ENCODE assay signal across 8 cellular contexts in the genomic region with DNA sequence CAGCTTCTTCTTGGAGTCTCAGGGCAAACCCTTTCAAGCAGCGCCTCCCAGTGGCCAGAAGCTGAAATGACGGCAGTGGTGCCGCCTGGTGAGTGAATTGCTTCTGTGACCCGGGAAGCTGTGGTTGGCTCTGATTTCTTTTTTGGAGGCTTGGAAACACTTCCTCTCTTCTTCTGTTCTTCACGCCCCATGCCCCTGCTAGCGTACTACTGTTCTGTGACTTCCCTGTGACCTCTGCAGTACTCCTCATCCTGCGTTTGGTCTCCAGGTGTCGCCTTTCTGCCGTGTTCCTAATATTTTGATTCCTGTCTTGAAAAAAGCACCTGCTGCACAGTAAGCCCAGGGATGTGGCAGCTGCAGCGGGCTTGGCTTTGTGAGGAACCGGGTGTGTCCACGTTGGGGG.
DNase-seq lines count a peak whose midpoint lies in the region; ATAC-seq, FAIRE-seq and TF ChIP-seq lines count a peak whose summit lies in the region.
"Not testable (repeated sequence)": the region's sequence is repeated elsewhere in the genome, so short reads cannot be mapped to it uniquely, and the experiment has no call there.

No MANE protein-coding gene starts in this region.

- H3K4me3 Mint-ChIP-seq in Calu3 (ENCODE audit: low read depth, unreplicated experiment); activated B cell treated with CpG ODN at 0.5 μM for 24 hours: not testable (repeated sequence)

- H3K9me2 ChIP-seq in neural cell (ENCODE audit: insufficient read depth, low read length): not testable (repeated sequence)

- not testable (repeated sequence) for H2AFZ ChIP-seq in K562 (ENCODE audit: low read depth, low read length); neural cell (ENCODE audit: low read depth, low read length)

- peak; percentile 29 for TF ChIP-seq CTCF in Calu3 (IDR thresholded peaks at IDR 0.05; ENCODE audit: unreplicated experiment)
- TF ChIP-seq CTCF in activated B cell treated with CpG ODN at 0.5 μM for 24 hours (IDR thresholded peaks at IDR 0.05): not testable (repeated sequence)
- TF ChIP-seq CTCF in K562 (IDR thresholded peaks at IDR 0.05 in 2 of 3, conservative IDR thresholded peaks at IDR 0.05 in 1 of 3; ENCODE audit: insufficient read depth in 2 of 3, low read depth in 1 of 3, low read length in 3 of 3): peak; percentile 44 to 63 (median 63); a peak in 4 of 6 replicates
- peak; percentile 61 for TF ChIP-seq CTCF in neural cell (IDR thresholded peaks at IDR 0.05; ENCODE audit: poor library complexity, severe bottlenecking)

- not testable (repeated sequence) for H3K9me3 ChIP-seq in K562 (replicated peaks; ENCODE audit: control insufficient read depth, insufficient read depth, low read depth, low read length); neural cell (ENCODE audit: low read length)

- ATAC-seq in activated B cell treated with CpG ODN at 0.5 μM for 24 hours (ENCODE audit: low read depth); K562; Right ventricle myocardium inferior: not testable (repeated sequence)

- not testable (repeated sequence) for H3K79me2 ChIP-seq in K562 (ENCODE audit: control insufficient read depth, insufficient read depth, low read length); neural cell (replicated peaks; ENCODE audit: insufficient read depth, low read length)

- not testable (repeated sequence) for BruUV-seq in Calu3 (replicated peaks; lab: Mats Ljungman, UMichigan); K562 (replicated peaks; lab: Mats Ljungman, UMichigan)

- H4K20me1 ChIP-seq in K562 (replicated peaks; ENCODE audit: control insufficient read depth, insufficient read depth, low read length); neural cell (ENCODE audit: insufficient read depth): not testable (repeated sequence)

- whole genome bisulfite sequencing in K562 (ENCODE audit: insufficient coverage, low coverage, missing lambda C conversion rate): 20% methylated on average over 12 of the region's 12 CpGs

- POLR2A ChIA-PET in activated B cell treated with CpG ODN at 0.5 μM for 24 hours (lab: Charles Lee): not testable (repeated sequence)
- POLR2A ChIA-PET in K562 (lab: Yijun Ruan, JAX): interaction anchor here (0.6 to 1.6 kb wide), 3 partner anchors 9 to 462 kb away, joined by 3 to 4 read pairs (median 3); no protein-coding TSS in a partner anchor

- not testable (repeated sequence) for H3K27me3 ChIP-seq in K562 (ENCODE audit: control insufficient read depth in 2 of 2, insufficient read depth in 2 of 2, low read length in 2 of 2); neural cell (ENCODE audit: insufficient read depth, low read depth, low read length)

- H3K9ac ChIP-seq in K562 (ENCODE audit: insufficient read depth in 1 of 2, low read depth in 2 of 2, low read length in 2 of 2); neural cell (ENCODE audit: low read length): not testable (repeated sequence)

- not testable (repeated sequence) for H3K27me3 Mint-ChIP-seq in Calu3 (ENCODE audit: unreplicated experiment); activated B cell treated with CpG ODN at 0.5 μM for 24 hours

- peak; percentile 42; the same call in 1 of the 2 replicates for TF ChIP-seq RAD21 in Ishikawa (IDR thresholded peaks at IDR 0.05; ENCODE audit: low read depth)
- TF ChIP-seq RAD21 in K562 (CRISPR knock-in tag; conservative IDR thresholded peaks at IDR 0.05 in 1 of 2, IDR thresholded peaks at IDR 0.05 in 1 of 2): peak; percentile 46 to 69
- peak; percentile 7 for TF ChIP-seq RAD21 in neural cell (conservative IDR thresholded peaks at IDR 0.05)

- peak; percentile 44 for FAIRE-seq in K562 (lab: Jason Lieb, UNC)

- CTCF ChIA-PET in Calu3 (lab: Charles Lee); activated B cell treated with CpG ODN at 0.5 μM for 24 hours (lab: Charles Lee); K562 (lab: Yijun Ruan, JAX; ENCODE audit: low intra/inter-chr PET ratio): not testable (repeated sequence)

- not testable (repeated sequence) for H3K9me1 ChIP-seq in K562 (ENCODE audit: control insufficient read depth, insufficient read depth, low read length)

- not testable (repeated sequence) for H3K27ac ChIP-seq in K562 (ENCODE audit: extremely low read depth, low read depth, low read length); neural cell (ENCODE audit: low read length); substantia nigra (ENCODE audit: low read depth, low read length, poor library complexity, severe bottlenecking)

- not testable (repeated sequence) for TF ChIP-seq POLR2A in K562 (conservative IDR thresholded peaks at IDR 0.05)

- DNase-seq in Calu3 (peak; percentile 54), NCI-H82 (lab: John Stamatoyannopoulos, UW) (peak; percentile 52), activated B cell treated with CpG ODN at 0.5 μM for 24 hours (peak; percentile 35), K562 (ENCODE audit: extremely low read depth in 1 of 4, low spot score in 3 of 4) (peak in 3 of 4 experiments; percentile 7 to 35 (median 29)), Right ventricle myocardium inferior (ENCODE audit: missing footprints) (peak; percentile 76), substantia nigra (lab: John Stamatoyannopoulos, UW) (peak in 29 of 49 donors; percentile 2 to 60 (median 23))

- not testable (repeated sequence) for TF ChIP-seq EP300 in Ishikawa (IDR thresholded peaks at IDR 0.05; ENCODE audit: borderline replicate concordance); K562 (IDR thresholded peaks at IDR 0.05; ENCODE audit: low read length); neural cell (conservative IDR thresholded peaks at IDR 0.05; ENCODE audit: poor library complexity, severe bottlenecking)

- H3K4me2 ChIP-seq in K562 (ENCODE audit: insufficient read depth, low read length); neural cell (ENCODE audit: low read length): not testable (repeated sequence)

- not testable (repeated sequence) for H3F3A ChIP-seq in neural cell (ENCODE audit: insufficient read depth, low read length, poor library complexity, severe bottlenecking)

- not testable (repeated sequence) for H3K9me3 Mint-ChIP-seq in Calu3 (ENCODE audit: low read depth, unreplicated experiment); activated B cell treated with CpG ODN at 0.5 μM for 24 hours

- not testable (repeated sequence) for H3K4me3 ChIP-seq in K562; neural cell (ENCODE audit: low read length)

- not testable (repeated sequence) for H3K36me3 Mint-ChIP-seq in Calu3 (ENCODE audit: insufficient read depth, unreplicated experiment); activated B cell treated with CpG ODN at 0.5 μM for 24 hours (ENCODE audit: low read depth)

- H3K36me3 ChIP-seq in K562 (ENCODE audit: control insufficient read depth, insufficient read depth, low read length); neural cell (ENCODE audit: insufficient read depth, low read length): not testable (repeated sequence)

- H3K4me1 Mint-ChIP-seq in Calu3 (ENCODE audit: low read depth, unreplicated experiment): peaks cover 15% of the 10 kb centered on the region
- H3K4me1 Mint-ChIP-seq in activated B cell treated with CpG ODN at 0.5 μM for 24 hours: not testable (repeated sequence)

- peaks cover 9 to 18% of the 10 kb centered on the region in 2 experiments; a peak in 4 of 5 replicates for H3K4me1 ChIP-seq in K562 (replicated peaks in 1 of 2; ENCODE audit: control insufficient read depth in 2 of 2, insufficient read depth in 2 of 2, low read length in 2 of 2)

- in situ Hi-C loops in K562 (cut with MboI): loop anchor here (10.0 kb wide), 1 partner anchor 168 kb away; no protein-coding TSS in a partner anchor

- intact Hi-C loops in Calu3 (cut with micrococcal nuclease; ENCODE audit: unreplicated experiment); activated B cell treated with CpG ODN at 0.5 μM for 24 hours (cut with micrococcal nuclease); K562 (cut with micrococcal nuclease); Right ventricle myocardium inferior (cut with DNase I): not testable (repeated sequence)

- H3K27ac Mint-ChIP-seq in Calu3 (ENCODE audit: unreplicated experiment); activated B cell treated with CpG ODN at 0.5 μM for 24 hours: not testable (repeated sequence)

TF ChIP-seq in K562, 482 proteins besides CTCF, POLR2A, EP300 and RAD21:
- 0 out of 2 replicates have a peak, but pooled peaks have one; percentile 29 for TF ChIP-seq SPI1 (IDR thresholded peaks at IDR 0.05; ENCODE audit: borderline replicate concordance, low read depth, low read length)

TF ChIP-seq in neural cell, 6 proteins besides CTCF, POLR2A, EP300 and RAD21:
- TF ChIP-seq SMC3 (conservative IDR thresholded peaks at IDR 0.05; ENCODE audit: poor library complexity): peak; percentile 43

Comparison
In these comparisons a context has a peak if more than half of its experiments do, and no peak if none do; other contexts are left out.
1. DNase-seq: peak in every context shown above with its lines; median percentile 76 in Right ventricle myocardium inferior; 54 in Calu3; 52 in NCI-H82; 35 in activated B cell treated with CpG ODN at 0.5 μM for 24 hours; 29 in K562; 23 in substantia nigra.